ENCODE assay signal across 17 cellular contexts in genomic region chr17:48716549-48716948, GRCh38. TPM values are rescaled to one million over a fixed set of nuclear protein-coding genes. Genes with fewer than 3 reads are reported as not detected.
"Had no signal": no experiment of that assay in that cellular context is flagged by ENCODE, and none has a peak within 500 bp of the region (broad histone marks: within the 10 kb centered on the region; RNA-seq: fewer than 3 reads in every experiment).

No MANE protein-coding gene starts in this region.

RNA-seq across cellular contexts. Expression of gene PRAC1, which starts 5.8 kb away (rescaled TPM):
- total RNA-seq: kidney, left lung, liver, lower lobe of right lung, mammary epithelial cell, mucosa of gallbladder, natural killer cell, occipital lobe, osteocyte, posterior vena cava, psoas muscle, skeletal muscle tissue, smooth muscle cell, temporal lobe, tibial nerve, ureter, uterus had no signal
- polyA plus RNA-seq: liver, mammary epithelial cell, psoas muscle had no signal

RNA-seq across cellular contexts. Expression of gene PRAC2, which starts 6.4 kb away (rescaled TPM):
- total RNA-seq: kidney, left lung, liver, lower lobe of right lung, mammary epithelial cell, mucosa of gallbladder, natural killer cell, occipital lobe, osteocyte, posterior vena cava, psoas muscle, skeletal muscle tissue, temporal lobe, tibial nerve, ureter, uterus had no signal
- polyA plus RNA-seq: liver, mammary epithelial cell, psoas muscle had no signal

RNA-seq across cellular contexts. Expression of gene HOXB13, which starts 12.0 kb away (rescaled TPM):
- total RNA-seq: kidney, left lung, liver, lower lobe of right lung, mammary epithelial cell, natural killer cell, osteocyte, posterior vena cava, psoas muscle, skeletal muscle tissue, temporal lobe, tibial nerve, ureter, uterus had no signal
- polyA plus RNA-seq: liver, psoas muscle had no signal
